Comparison of ENCODE assay signal across 8 cellular contexts in the genomic region with DNA sequence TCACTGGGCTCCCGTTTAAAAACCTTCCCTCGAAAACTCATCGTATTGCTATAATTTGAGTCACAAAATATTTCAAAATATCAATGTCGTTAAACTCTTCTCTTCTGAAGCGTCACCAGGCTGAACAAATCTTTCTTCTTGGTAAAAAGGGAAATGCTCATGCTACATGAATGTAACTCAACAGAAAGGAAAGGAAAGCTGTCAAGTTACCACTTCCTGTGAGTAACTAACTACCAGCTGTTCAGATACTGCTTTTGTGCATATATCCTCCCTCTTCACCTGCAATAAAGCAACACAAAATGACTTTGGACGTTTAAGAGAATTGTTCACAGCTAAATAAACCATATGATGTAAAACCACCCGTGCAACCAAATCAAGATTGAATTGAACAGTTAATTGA.
A peak's percentile ranks its signal among the peaks of the same experiment; 100 is the strongest.
DNase-seq lines count a peak whose midpoint lies in the region; ATAC-seq and TF ChIP-seq lines count a peak whose summit lies in the region.

No MANE protein-coding gene starts in this region.

- H3K4me1 ChIP-seq in DOHH2 (ENCODE audit: control insufficient read depth, low read length) (peaks cover 92% of the 10 kb centered on the region), mucosa of rectum (ENCODE audit: control insufficient read depth in 2 of 2, insufficient read depth in 2 of 2, low read length in 2 of 2) (no peaks in the 10 kb centered on the region), vagina (peaks cover 32% of the 10 kb centered on the region)

- no peaks in the 10 kb centered on the region for H3K27me3 Mint-ChIP-seq in activated CD8-positive, alpha-beta T cell treated with anti-CD3 and anti-CD28 coated beads for 36 hours

- H3K27ac Mint-ChIP-seq in activated CD8-positive, alpha-beta T cell treated with anti-CD3 and anti-CD28 coated beads for 36 hours = peak overlapping the region; percentile 90

- no peak for DNase-seq in activated CD8-positive, alpha-beta T cell treated with anti-CD3 and anti-CD28 coated beads for 36 hours
- DNase-seq in NCI-H524 (lab: John Stamatoyannopoulos, UW) = no peak
- DNase-seq in vagina (ENCODE audit: extremely low spot score in 2 of 2) = no peak
- no peak for DNase-seq in middle frontal gyrus (ENCODE audit: extremely low spot score, low spot score)

- H3K4me3 ChIP-seq in DOHH2 (ENCODE audit: low read length) = peak overlapping the region; percentile 58
- peak overlapping the region in 1 of 2 donors; percentile 63 for H3K4me3 ChIP-seq in mucosa of rectum (ENCODE audit: low read length in 2 of 2)
- peak overlapping the region in 1 of 2 donors; percentile 10 for H3K4me3 ChIP-seq in vagina

- peak; percentile 82 for ATAC-seq in GM19468 (IDR thresholded peaks at IDR 0.05; ENCODE audit: extremely low read depth, unreplicated experiment)
- ATAC-seq in HG03558 (IDR thresholded peaks at IDR 0.05; ENCODE audit: extremely low read depth, unreplicated experiment) = peak; percentile 62
- peak; percentile 50 for ATAC-seq in activated CD8-positive, alpha-beta T cell treated with anti-CD3 and anti-CD28 coated beads for 36 hours

- intact Hi-C loops in activated CD8-positive, alpha-beta T cell treated with anti-CD3 and anti-CD28 coated beads for 36 hours (cut with micrococcal nuclease) = loop anchor here (5.0 kb wide), 2 partner anchors 35 to 55 kb away; no protein-coding TSS in a partner anchor
- intact Hi-C loops in vagina (cut with DNase I) = no loop called here

- peaks cover 18% of the 10 kb centered on the region for H3F3A ChIP-seq in DOHH2 (ENCODE audit: control insufficient read depth, insufficient read depth)

- H3K79me2 ChIP-seq in DOHH2 (ENCODE audit: control insufficient read depth, low read length) = no peaks in the 10 kb centered on the region; the same call in 1 of the 2 replicates

- no peaks in the 10 kb centered on the region for H3K9me2 ChIP-seq in DOHH2 (replicated peaks; ENCODE audit: control insufficient read depth, low read length)

- H3K36me3 ChIP-seq in DOHH2 (ENCODE audit: control insufficient read depth, low read length) (no peaks in the 10 kb centered on the region), mucosa of rectum (ENCODE audit: control insufficient read depth in 2 of 2, insufficient read depth in 2 of 2, low read length in 2 of 2) (no peaks in the 10 kb centered on the region), vagina (no peaks in the 10 kb centered on the region)

- H3K9ac ChIP-seq in mucosa of rectum (ENCODE audit: low read depth in 1 of 2, low read length in 2 of 2) = no peak overlapping the region

- CTCF ChIA-PET in activated CD8-positive, alpha-beta T cell treated with anti-CD3 and anti-CD28 coated beads for 36 hours (lab: Charles Lee) = interaction anchor here (1.0 to 4.9 kb wide), 7 partner anchors 8 to 92 kb away, joined by 3 to 31 read pairs (median 4); no protein-coding TSS in a partner anchor

- H3K9me3 ChIP-seq in DOHH2 (ENCODE audit: control insufficient read depth, insufficient read depth, low read length) = no peaks in the 10 kb centered on the region
- no peaks in the 10 kb centered on the region for H3K9me3 ChIP-seq in mucosa of rectum (ENCODE audit: control insufficient read depth in 2 of 2, low read length in 2 of 2)
- H3K9me3 ChIP-seq in vagina = no peaks in the 10 kb centered on the region

- H3K9me3 Mint-ChIP-seq in activated CD8-positive, alpha-beta T cell treated with anti-CD3 and anti-CD28 coated beads for 36 hours = no peaks in the 10 kb centered on the region

- H3K4me2 ChIP-seq in DOHH2 (ENCODE audit: low read length) = peak overlapping the region; percentile 87

- TF ChIP-seq POLR2A in vagina (IDR thresholded peaks at IDR 0.05) = peak in 1 of 2 donors; percentile 14

- H3K27me3 ChIP-seq in DOHH2 (ENCODE audit: control insufficient read depth, low read length) (no peaks in the 10 kb centered on the region), mucosa of rectum (ENCODE audit: control insufficient read depth in 2 of 2, insufficient read depth in 2 of 2, low read length in 2 of 2) (no peaks in the 10 kb centered on the region), vagina (no peaks in the 10 kb centered on the region)

- H3K27ac ChIP-seq in DOHH2 (ENCODE audit: low read depth, low read length) (peak overlapping the region; percentile 85), mucosa of rectum (ENCODE audit: low read depth in 2 of 2, low read length in 2 of 2) (peak overlapping the region; percentile 41 to 64), vagina (no peak overlapping the region)

- peaks cover 59% of the 10 kb centered on the region for H3K4me1 Mint-ChIP-seq in activated CD8-positive, alpha-beta T cell treated with anti-CD3 and anti-CD28 coated beads for 36 hours (ENCODE audit: low read depth)

- H4K20me1 ChIP-seq in DOHH2 (ENCODE audit: control insufficient read depth, insufficient read depth, low read depth, low read length) = no peaks in the 10 kb centered on the region

- H3K36me3 Mint-ChIP-seq in activated CD8-positive, alpha-beta T cell treated with anti-CD3 and anti-CD28 coated beads for 36 hours (ENCODE audit: low read depth) = peaks cover 54% of the 10 kb centered on the region

- POLR2A ChIA-PET in activated CD8-positive, alpha-beta T cell treated with anti-CD3 and anti-CD28 coated beads for 36 hours (lab: Charles Lee) = interaction anchor here (0.5 to 13.3 kb wide), 10 partner anchors 8 to 718 kb away, joined by 3 to 154 read pairs (median 3); partner anchors contain the start of gene DOCK10

- peak overlapping the region; percentile 78 for H3K4me3 Mint-ChIP-seq in activated CD8-positive, alpha-beta T cell treated with anti-CD3 and anti-CD28 coated beads for 36 hours

- TF ChIP-seq CTCF in DOHH2 (IDR thresholded peaks at IDR 0.05; ENCODE audit: low read depth, low read length, poor library complexity, severe bottlenecking) (no peak), vagina (IDR thresholded peaks at IDR 0.05) (no peak)
- no peak for TF ChIP-seq CTCF in activated CD8-positive, alpha-beta T cell treated with anti-CD3 and anti-CD28 coated beads for 36 hours (IDR thresholded peaks at IDR 0.05)
